21 cellular contexts compared by ENCODE assay signal in the genomic region with DNA sequence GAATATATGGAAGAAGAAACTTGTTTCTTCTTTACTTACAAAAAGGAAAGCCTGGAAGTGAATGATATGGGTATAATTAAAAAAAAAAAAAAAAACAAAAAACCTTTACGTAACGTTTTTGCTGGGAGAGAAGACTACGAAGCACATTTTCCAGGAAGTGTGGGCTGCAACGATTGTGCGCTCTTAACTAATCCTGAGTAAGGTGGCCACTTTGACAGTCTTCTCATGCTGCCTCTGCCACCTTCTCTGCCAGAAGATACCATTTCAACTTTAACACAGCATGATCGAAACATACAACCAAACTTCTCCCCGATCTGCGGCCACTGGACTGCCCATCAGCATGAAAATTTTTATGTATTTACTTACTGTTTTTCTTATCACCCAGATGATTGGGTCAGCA. TPM values are rescaled to one million over a fixed set of nuclear protein-coding genes. Genes with fewer than 3 reads are reported as not detected.
DNase-seq lines count a peak whose midpoint lies in the region; ATAC-seq and TF ChIP-seq lines count a peak whose summit lies in the region.
"Had no signal": no experiment of that assay in that cellular context is flagged by ENCODE, and none has a peak within 500 bp of the region (broad histone marks: within the 10 kb centered on the region; RNA-seq: fewer than 3 reads in every experiment).

A gene (plus strand): TSS at position 190 of the 400 bp plus-strand sequence. CDS start 91 bp downstream, at position 281.

- no peaks in the 10 kb centered on the region for H3K4me1 ChIP-seq in osteoblast (ENCODE audit: insufficient read depth, low read length)
- H3K4me1 ChIP-seq: breast epithelium, tibial nerve had no signal

- DNase-seq in CMK (ENCODE audit: low read depth) (peak; percentile 60), osteoblast (ENCODE audit: insufficient read length, low spot score, missing footprints) (no peak)
- no peak for DNase-seq in natural killer cell treated with Interleukin-12 subunit alpha and Interleukin-12 subunit beta and Interleukin-15 and Interleukin-18, amount 100 ng/mL, for 72 hours (ENCODE audit: low spot score)
- DNase-seq: dermis blood vessel endothelial cell; DMS 273 treated with DMSO at 0.1 percent for 48 hours; left ventricle myocardium superior; MV-4-11; NCI-H2029 treated with DMSO at 0.1 percent for 48 hours; NCI-H510A; stimulated activated CD8-positive, alpha-beta memory T cell treated with anti-CD3 and anti-CD28 coated beads, Interleukin-4, amount 100 ng/mL, for 48 hours had no signal

- H3K27ac ChIP-seq in osteoblast (ENCODE audit: low read depth, low read length): no peak within 1 kb of the TSS
- H3K27ac ChIP-seq: breast epithelium, HL-60, tibial nerve had no signal

- H3K27me3 ChIP-seq in osteoblast (ENCODE audit: insufficient read depth, low read length): peaks cover 3% of the 10 kb centered on the region

- H3K9me3 Mint-ChIP-seq in activated T-helper 17 cell treated with anti-CD3 and anti-CD28 coated beads, Interleukin-2, amount 50 U/mL, for 72 hours: no peaks in the 10 kb centered on the region
- no peaks in the 10 kb centered on the region for H3K9me3 Mint-ChIP-seq in natural killer cell treated with Interleukin-12 subunit alpha and Interleukin-12 subunit beta and Interleukin-15 and Interleukin-18, amount 100 ng/mL, for 72 hours

- H3K27ac Mint-ChIP-seq in activated T-helper 17 cell treated with anti-CD3 and anti-CD28 coated beads, Interleukin-2, amount 50 U/mL, for 72 hours: peak within 1 kb of the TSS; percentile 74
- peak within 1 kb of the TSS; percentile 51 to 61 for H3K27ac Mint-ChIP-seq in natural killer cell treated with Interleukin-12 subunit alpha and Interleukin-12 subunit beta and Interleukin-15 and Interleukin-18, amount 100 ng/mL, for 72 hours
- H3K27ac Mint-ChIP-seq: B cell had no signal

- no peak for TF ChIP-seq CTCF in osteoblast (IDR thresholded peaks at IDR 0.05; ENCODE audit: extremely low read depth, low read depth, low read length)

- H4K20me1 ChIP-seq in osteoblast (ENCODE audit: insufficient read depth, low read length): no peaks in the 10 kb centered on the region

- peaks cover 24% of the 10 kb centered on the region for H3K4me1 Mint-ChIP-seq in activated T-helper 17 cell treated with anti-CD3 and anti-CD28 coated beads, Interleukin-2, amount 50 U/mL, for 72 hours
- peaks cover 17 to 24% of the 10 kb centered on the region in 2 donors for H3K4me1 Mint-ChIP-seq in natural killer cell treated with Interleukin-12 subunit alpha and Interleukin-12 subunit beta and Interleukin-15 and Interleukin-18, amount 100 ng/mL, for 72 hours (ENCODE audit: low read depth in 2 of 2)

- H3K9me3 ChIP-seq in osteoblast (ENCODE audit: low read depth, low read length): no peaks in the 10 kb centered on the region
- H3K9me3 ChIP-seq: breast epithelium, tibial nerve had no signal

- H3K36me3 ChIP-seq in osteoblast (ENCODE audit: insufficient read depth, low read length): no peaks in the 10 kb centered on the region
- H3K36me3 ChIP-seq: breast epithelium, tibial nerve had no signal

- H3K4me3 ChIP-seq in osteoblast (ENCODE audit: insufficient read depth, low read length): no peak within 1 kb of the TSS
- H3K4me3 ChIP-seq: breast epithelium had no signal

- peak within 1 kb of the TSS; percentile 95 for H3K4me3 Mint-ChIP-seq in activated T-helper 17 cell treated with anti-CD3 and anti-CD28 coated beads, Interleukin-2, amount 50 U/mL, for 72 hours
- H3K4me3 Mint-ChIP-seq in natural killer cell treated with Interleukin-12 subunit alpha and Interleukin-12 subunit beta and Interleukin-15 and Interleukin-18, amount 100 ng/mL, for 72 hours: peak within 1 kb of the TSS; percentile 60
- H3K4me3 Mint-ChIP-seq: B cell had no signal

- H3K27me3 Mint-ChIP-seq in activated T-helper 17 cell treated with anti-CD3 and anti-CD28 coated beads, Interleukin-2, amount 50 U/mL, for 72 hours: no peaks in the 10 kb centered on the region
- peaks cover 0 to 13% of the 10 kb centered on the region in 2 donors for H3K27me3 Mint-ChIP-seq in natural killer cell treated with Interleukin-12 subunit alpha and Interleukin-12 subunit beta and Interleukin-15 and Interleukin-18, amount 100 ng/mL, for 72 hours
- H3K27me3 Mint-ChIP-seq: B cell had no signal

- intact Hi-C loops in T-helper 1 cell treated with Interleukin-12 subunit alpha and Interleukin-12 subunit beta and Interleukin-4 antibody, amounts not matched to agents 30 ng/mL and 1 ng/mL, for 36 hours (cut with micrococcal nuclease): loop anchor here (2.0 kb wide), 2 partner anchors 59 to 71 kb away; no protein-coding TSS in a partner anchor

- no peak within 1 kb of the TSS for H2AFZ ChIP-seq in osteoblast (ENCODE audit: low read length)

- no peak within 1 kb of the TSS for H3K4me2 ChIP-seq in osteoblast (ENCODE audit: insufficient read depth, low read length)

- H3K79me2 ChIP-seq in osteoblast (ENCODE audit: insufficient read depth, low read length): no peaks in the 10 kb centered on the region

- peaks cover 54% of the 10 kb centered on the region for H3K36me3 Mint-ChIP-seq in activated T-helper 17 cell treated with anti-CD3 and anti-CD28 coated beads, Interleukin-2, amount 50 U/mL, for 72 hours (ENCODE audit: low read depth)
- peaks cover 13% of the 10 kb centered on the region for H3K36me3 Mint-ChIP-seq in natural killer cell treated with Interleukin-12 subunit alpha and Interleukin-12 subunit beta and Interleukin-15 and Interleukin-18, amount 100 ng/mL, for 72 hours

- peak; percentile 54 for ATAC-seq in activated T-helper 17 cell treated with anti-CD3 and anti-CD28 coated beads, Interleukin-2, amount 50 U/mL, for 72 hours (replicated peaks)
- ATAC-seq in natural killer cell treated with Interleukin-12 subunit alpha and Interleukin-12 subunit beta and Interleukin-15 and Interleukin-18, amount 100 ng/mL, for 72 hours: no peak
- ATAC-seq in HG03045 (IDR thresholded peaks at IDR 0.05; ENCODE audit: unreplicated experiment): no peak
- ATAC-seq in GM21515 (IDR thresholded peaks at IDR 0.05; ENCODE audit: unreplicated experiment): no peak
- ATAC-seq: left ventricle myocardium superior, Right ventricle myocardium inferior, sciatic nerve had no signal

RNA-seq across cellular contexts. Expression of the gene that starts here (rescaled TPM):
- total RNA-seq in T-helper 1 cell treated with Interleukin-12 subunit alpha and Interleukin-12 subunit beta and Interleukin-4 antibody, amounts not matched to agents 30 ng/mL and 1 ng/mL, for 36 hours: 241 and 243 TPM in 2 replicates
- 100 to 1,000 TPM in 1 of 2 donors, 10 to 100 TPM in 1; 87.0 to 110 TPM for total RNA-seq in activated T-helper 17 cell treated with anti-CD3 and anti-CD28 coated beads, Interleukin-2, amount 50 U/mL, for 72 hours
- 10 to 100 TPM in 1 of 2 donors, 1 to 10 TPM in 1; 9.0 to 10.1 TPM for total RNA-seq in natural killer cell treated with Interleukin-12 subunit alpha and Interleukin-12 subunit beta and Interleukin-15 and Interleukin-18, amount 100 ng/mL, for 72 hours
- total RNA-seq in osteoblast: not detected in 2 replicates
- total RNA-seq: dermis blood vessel endothelial cell, osteocyte, Right ventricle myocardium inferior had no signal

Comparison
In these comparisons a context has a peak if more than half of its experiments do, and no peak if none do; other contexts are left out.
1. RNA of the gene that starts here (total RNA-seq): 241 to 243 TPM in T-helper 1 cell treated with Interleukin-12 subunit alpha and Interleukin-12 subunit beta and Interleukin-4 antibody, amounts not matched to agents 30 ng/mL and 1 ng/mL, for 36 hours, 87.0 to 110 TPM in activated T-helper 17 cell treated with anti-CD3 and anti-CD28 coated beads, Interleukin-2, amount 50 U/mL, for 72 hours and 9.0 to 10.1 TPM in natural killer cell treated with Interleukin-12 subunit alpha and Interleukin-12 subunit beta and Interleukin-15 and Interleukin-18, amount 100 ng/mL, for 72 hours; not detected in osteoblast; every median in the first group is over 10 times any median in the second.
2. RNA of the gene that starts here (total RNA-seq): 241 to 243 TPM in T-helper 1 cell treated with Interleukin-12 subunit alpha and Interleukin-12 subunit beta and Interleukin-4 antibody, amounts not matched to agents 30 ng/mL and 1 ng/mL, for 36 hours and 87.0 to 110 TPM in activated T-helper 17 cell treated with anti-CD3 and anti-CD28 coated beads, Interleukin-2, amount 50 U/mL, for 72 hours; 9.0 to 10.1 TPM in natural killer cell treated with Interleukin-12 subunit alpha and Interleukin-12 subunit beta and Interleukin-15 and Interleukin-18, amount 100 ng/mL, for 72 hours; every median in the first group is over 4 times any median in the second.